ENCODE assay signal across 22 cellular contexts in the genomic region with DNA sequence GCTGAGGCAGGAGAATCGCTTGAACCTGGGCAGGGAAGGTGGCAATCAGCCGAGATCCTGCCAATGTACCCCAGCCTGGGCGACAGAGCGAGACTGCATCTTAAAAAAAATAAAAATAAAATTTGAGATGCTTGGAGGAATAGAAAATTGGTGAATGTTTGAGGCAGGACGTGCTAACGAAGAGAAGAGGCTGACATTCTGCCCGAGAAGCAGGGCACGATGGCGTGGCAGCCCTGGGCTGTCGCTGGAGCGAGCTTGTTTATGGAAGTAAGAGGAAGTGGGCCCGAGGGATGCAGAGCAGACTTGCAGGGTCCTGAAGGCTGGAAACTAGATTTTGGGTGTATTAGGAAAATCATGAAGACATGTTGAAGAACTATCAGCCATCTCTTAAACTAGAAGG.
"Had no signal": no experiment of that assay in that cellular context is flagged by ENCODE, and none has a peak within 500 bp of the region (broad histone marks: within the 10 kb centered on the region; RNA-seq: fewer than 3 reads in every experiment).

No MANE protein-coding gene starts in this region.

- H3K36me3 ChIP-seq: heart right ventricle, left ventricle myocardium inferior, sigmoid colon, spleen, tibial nerve, upper lobe of left lung, vagina had no signal

- H3K27ac ChIP-seq: heart right ventricle, hepatocyte, left ventricle myocardium inferior, parathyroid adenoma, psoas muscle, sigmoid colon, spleen, tibial nerve, upper lobe of left lung, vagina had no signal

- ATAC-seq: heart right ventricle; naive thymus-derived CD8-positive, alpha-beta T cell; psoas muscle; stimulated activated memory B cell treated with anti-CD40 and anti-IgM and Interleukin-4, amounts not matched to agents 10 μg/mL and 1 μg/mL and 100 μg/mL, for 72 hours; stimulated activated naive CD8-positive, alpha-beta T cell treated with anti-CD3 and anti-CD28 coated beads, Interleukin-15, amount 100 ng/mL, for 72 hours had no signal

- H3K4me1 Mint-ChIP-seq: naive thymus-derived CD8-positive, alpha-beta T cell; stimulated activated memory B cell treated with anti-CD40 and anti-IgM and Interleukin-4, amounts not matched to agents 10 μg/mL and 1 μg/mL and 100 μg/mL, for 72 hours; stimulated activated naive CD8-positive, alpha-beta T cell treated with anti-CD3 and anti-CD28 coated beads, Interleukin-15, amount 100 ng/mL, for 72 hours had no signal

- H3K79me2 ChIP-seq: parathyroid adenoma had no signal

- H3K9me3 Mint-ChIP-seq: stimulated activated naive CD8-positive, alpha-beta T cell treated with anti-CD3 and anti-CD28 coated beads, Interleukin-15, amount 100 ng/mL, for 72 hours had no signal

- FAIRE-seq: small intestine had no signal

- H2AFZ ChIP-seq: hepatocyte, parathyroid adenoma had no signal

- H3K27me3 Mint-ChIP-seq: stimulated activated memory B cell treated with anti-CD40 and anti-IgM and Interleukin-4, amounts not matched to agents 10 μg/mL and 1 μg/mL and 100 μg/mL, for 72 hours; stimulated activated naive CD8-positive, alpha-beta T cell treated with anti-CD3 and anti-CD28 coated beads, Interleukin-15, amount 100 ng/mL, for 72 hours had no signal

- H3K4me2 ChIP-seq: hepatocyte had no signal

- H3K4me3 Mint-ChIP-seq: naive thymus-derived CD8-positive, alpha-beta T cell; nephron progenitor cell; stimulated activated memory B cell treated with anti-CD40 and anti-IgM and Interleukin-4, amounts not matched to agents 10 μg/mL and 1 μg/mL and 100 μg/mL, for 72 hours; stimulated activated naive CD8-positive, alpha-beta T cell treated with anti-CD3 and anti-CD28 coated beads, Interleukin-15, amount 100 ng/mL, for 72 hours had no signal

- H3K4me1 ChIP-seq: heart right ventricle, left ventricle myocardium inferior, parathyroid adenoma, psoas muscle, spleen, tibial nerve, upper lobe of left lung, vagina had no signal

- H3K27me3 ChIP-seq: hepatocyte, sigmoid colon, tibial nerve, upper lobe of left lung, vagina had no signal

- H3K9me3 ChIP-seq: vagina had no signal

- DNase-seq: heart right ventricle; islet precursor cell; left ventricle myocardium inferior; mesendoderm; naive thymus-derived CD8-positive, alpha-beta T cell; nephron progenitor cell; nucleus accumbens; psoas muscle; sigmoid colon; small intestine; spleen; stimulated activated CD4-positive, alpha-beta T cell treated with anti-CD3 and anti-CD28 coated beads, Interleukin-4, amount 100 ng/mL, for 4 hours; stimulated activated CD8-positive, alpha-beta memory T cell treated with anti-CD3 and anti-CD28 coated beads, Interleukin-4, amount 100 ng/mL, for 48 hours; stimulated activated naive CD4-positive, alpha-beta T cell treated with Interleukin-2 at 50 U/mL for 16 hours; stimulated activated naive CD8-positive, alpha-beta T cell treated with anti-CD3 and anti-CD28 coated beads, Interleukin-15, amount 100 ng/mL, for 72 hours had no signal

- H3K9ac ChIP-seq: parathyroid adenoma had no signal

- H3K27ac Mint-ChIP-seq: stimulated activated memory B cell treated with anti-CD40 and anti-IgM and Interleukin-4, amounts not matched to agents 10 μg/mL and 1 μg/mL and 100 μg/mL, for 72 hours; stimulated activated naive CD8-positive, alpha-beta T cell treated with anti-CD3 and anti-CD28 coated beads, Interleukin-15, amount 100 ng/mL, for 72 hours had no signal

- H3K36me3 Mint-ChIP-seq: stimulated activated memory B cell treated with anti-CD40 and anti-IgM and Interleukin-4, amounts not matched to agents 10 μg/mL and 1 μg/mL and 100 μg/mL, for 72 hours had no signal

- H3K4me3 ChIP-seq: heart right ventricle, hepatocyte, left ventricle myocardium inferior, lung, psoas muscle, spleen, tibial nerve, upper lobe of left lung had no signal
